24 cellular contexts compared by ENCODE assay signal in the genomic region with DNA sequence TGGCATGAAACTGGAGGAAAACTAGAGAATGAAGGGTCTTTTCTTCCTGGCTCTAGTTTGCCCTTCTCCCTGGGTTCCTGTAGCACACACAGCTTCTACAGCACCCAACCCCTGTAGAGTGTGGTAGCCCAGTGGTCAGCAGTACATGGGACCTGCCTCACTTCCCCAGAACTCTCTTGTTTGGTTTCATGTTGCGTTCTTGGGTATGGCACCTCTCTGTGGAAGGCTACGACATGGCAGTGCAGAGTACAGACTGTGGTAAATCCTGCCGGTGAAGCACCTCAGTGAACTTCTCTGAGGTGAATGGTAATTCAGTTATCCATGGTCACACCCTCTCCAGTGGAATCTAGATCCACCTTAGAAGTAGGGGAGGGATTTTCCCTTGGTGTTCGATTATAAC.
"Had no signal": no experiment of that assay in that cellular context is flagged by ENCODE, and none has a peak within 500 bp of the region (broad histone marks: within the 10 kb centered on the region; RNA-seq: fewer than 3 reads in every experiment).

No MANE protein-coding gene starts in this region.

- H3K27ac ChIP-seq: colonic mucosa, epithelial cell of prostate, gastrocnemius medialis, prostate gland, skin epidermis, stomach, thyroid gland had no signal

- H3K4me3 Mint-ChIP-seq: dendritic cell treated with granulocyte-macrophage colony-stimulating factor and Interleukin-4, amounts not matched to agents 40 ng/mL and 50 ng/mL, for 4 days; endodermal cell; naive thymus-derived CD8-positive, alpha-beta T cell; nephron progenitor cell; type B pancreatic cell had no signal

- ATAC-seq: esophagus mucosa; gastrocnemius medialis; left lobe of liver; naive thymus-derived CD8-positive, alpha-beta T cell; right cardiac atrium had no signal

- H3K4me3 ChIP-seq: colonic mucosa, gastrocnemius medialis, prostate gland, skin epidermis, stomach, thyroid gland had no signal

- H3K36me3 Mint-ChIP-seq: type B pancreatic cell had no signal

- H3K9me3 Mint-ChIP-seq: endodermal cell, nephron progenitor cell, type B pancreatic cell had no signal

- H3K9me3 ChIP-seq: colonic mucosa, gastrocnemius medialis, prostate gland, stomach, thyroid gland had no signal

- FAIRE-seq: kidney had no signal

- H3K4me1 ChIP-seq: colonic mucosa, gastrocnemius medialis, prostate gland, stomach, thyroid gland had no signal

- DNase-seq: colonic mucosa; effector CD8-positive, alpha-beta T cell; endodermal cell; foreskin fibroblast; gastrocnemius medialis; head of caudate nucleus; kidney; mesenchymal stem cell; naive thymus-derived CD8-positive, alpha-beta T cell; nephron progenitor cell; nucleus accumbens; right cardiac atrium; stimulated activated CD4-positive, alpha-beta T cell treated with anti-CD3 and anti-CD28 coated beads, Interleukin-15, amount 100 ng/mL, for 24 hours; stimulated activated CD4-positive, alpha-beta T cell treated with anti-CD3 and anti-CD28 coated beads, Interleukin-2, amount 100 ng/mL, for 48 hours; stimulated activated naive CD4-positive, alpha-beta T cell treated with Interleukin-2 at 50 U/mL for 16 hours; stomach; thyroid gland had no signal

- H3K27ac Mint-ChIP-seq: dendritic cell treated with granulocyte-macrophage colony-stimulating factor and Interleukin-4, amounts not matched to agents 40 ng/mL and 50 ng/mL, for 4 days; endodermal cell; naive thymus-derived CD8-positive, alpha-beta T cell; nephron progenitor cell; type B pancreatic cell had no signal

- H3K36me3 ChIP-seq: colonic mucosa, gastrocnemius medialis, prostate gland, stomach, thyroid gland had no signal

- H3K27me3 ChIP-seq: colonic mucosa, gastrocnemius medialis, thyroid gland had no signal

- H3K27me3 Mint-ChIP-seq: type B pancreatic cell had no signal
